In the genomic region with DNA sequence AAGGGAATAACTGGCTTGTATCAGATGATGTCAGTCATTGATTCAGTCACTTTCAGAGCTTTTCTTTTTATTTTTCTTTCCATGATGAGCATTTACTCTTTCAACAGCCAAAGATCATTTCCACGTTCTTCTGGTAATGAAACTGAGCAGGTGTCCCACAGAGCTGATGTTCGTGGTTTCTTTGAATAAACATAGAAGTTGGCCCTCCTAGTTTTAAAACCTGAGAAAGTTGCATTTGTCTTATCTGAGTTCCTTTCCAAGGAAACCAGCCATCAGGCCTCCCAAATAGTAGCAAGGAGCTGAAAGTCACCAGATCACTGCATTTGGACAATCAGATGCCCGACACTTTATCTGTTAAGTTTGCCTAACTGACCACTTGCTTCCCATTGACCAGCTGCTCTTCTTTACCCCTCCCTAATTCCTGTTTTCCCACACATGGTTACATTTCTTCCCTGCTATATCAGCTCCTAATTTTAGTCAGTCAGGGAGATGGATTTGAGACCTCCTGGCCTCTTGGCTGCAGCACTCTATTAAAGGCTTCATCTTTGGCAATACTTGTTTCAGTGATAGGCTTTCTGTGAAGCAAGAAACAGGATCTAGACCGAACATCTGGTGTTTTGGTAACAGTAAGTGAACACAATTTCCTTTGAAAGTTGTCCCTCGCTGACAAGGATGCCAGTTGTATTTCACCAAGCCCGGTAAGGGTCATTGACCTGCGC, we compare ENCODE assay signal across 28 cellular contexts.
DNase-seq lines count a peak whose midpoint lies in the region; ATAC-seq and TF ChIP-seq lines count a peak whose summit lies in the region.
"Had no signal": no experiment of that assay in that cellular context is flagged by ENCODE, and none has a peak within 500 bp of the region (broad histone marks: within the 10 kb centered on the region; RNA-seq: fewer than 3 reads in every experiment).

No MANE protein-coding gene starts in this region.

- peaks cover 45% of the 10 kb centered on the region for H3K9me3 ChIP-seq in DOHH2 (ENCODE audit: control insufficient read depth, insufficient read depth, low read length)
- H3K9me3 ChIP-seq in OCI-LY7 (ENCODE audit: low read length), result peaks cover 76% of the 10 kb centered on the region
- H3K9me3 ChIP-seq: ovary had no signal

- POLR2A ChIA-PET in OCI-LY7 (lab: Charles Lee), result interaction anchor here (1.5 to 2.7 kb wide), 2 partner anchors 9 to 10 kb away, joined by 6 to 12 read pairs; no protein-coding TSS in a partner anchor

- no peaks in the 10 kb centered on the region for H3K79me2 ChIP-seq in DOHH2 (ENCODE audit: control insufficient read depth, low read length)
- H3K79me2 ChIP-seq in OCI-LY7 (ENCODE audit: insufficient read depth, low read depth, low read length), result no peaks in the 10 kb centered on the region

- peak overlapping the region; percentile 87 for H3K27ac ChIP-seq in DOHH2 (ENCODE audit: low read depth, low read length)
- peak overlapping the region; percentile 97 for H3K27ac ChIP-seq in OCI-LY7 (ENCODE audit: low read depth, low read length, poor library complexity, severe bottlenecking)
- H3K27ac ChIP-seq in epithelial cell of prostate, result peak overlapping the region; percentile 76
- H3K27ac ChIP-seq: brain microvascular endothelial cell, GM23248, ovary, skin epidermis, upper lobe of left lung had no signal

- BruUV-seq in OCI-LY7 (replicated peaks; lab: Mats Ljungman, UMichigan), result no TSS peak

- intact Hi-C loops in OCI-LY7 (cut with micrococcal nuclease; ENCODE audit: unreplicated experiment), result loop anchor here (2.0 to 10.0 kb wide), 3 partner anchors 840 to 1230 kb away; a partner anchor contains a TSS

- H3K27me3 ChIP-seq in DOHH2 (ENCODE audit: control insufficient read depth, low read length), result no peaks in the 10 kb centered on the region
- H3K27me3 ChIP-seq: brain microvascular endothelial cell, ovary, upper lobe of left lung had no signal

- CTCF ChIA-PET in OCI-LY7 (lab: Charles Lee; ENCODE audit: unreplicated experiment), result no interaction called here

- H3K36me3 ChIP-seq in DOHH2 (ENCODE audit: control insufficient read depth, low read length) (peaks cover 30% of the 10 kb centered on the region), OCI-LY7 (ENCODE audit: insufficient read depth, low read length) (peaks cover 42% of the 10 kb centered on the region)
- H3K36me3 ChIP-seq: brain microvascular endothelial cell, ovary, upper lobe of left lung had no signal

- H3K4me3 ChIP-seq in DOHH2 (ENCODE audit: low read length) (peak overlapping the region; percentile 7), OCI-LY7 (ENCODE audit: low read depth, low read length, poor library complexity, severe bottlenecking) (peak overlapping the region; percentile 41)
- H3K4me3 ChIP-seq: GM23248, ovary, skin epidermis, upper lobe of left lung had no signal

- H3F3A ChIP-seq in DOHH2 (ENCODE audit: control insufficient read depth, insufficient read depth), result peaks cover 16% of the 10 kb centered on the region

- no peaks in the 10 kb centered on the region for H4K20me1 ChIP-seq in DOHH2 (ENCODE audit: control insufficient read depth, insufficient read depth, low read depth, low read length)
- no peaks in the 10 kb centered on the region for H4K20me1 ChIP-seq in OCI-LY7 (ENCODE audit: insufficient read depth, low read length)

- peak; percentile 71 for DNase-seq in OCI-LY7 (ENCODE audit: low spot score)
- no peak for DNase-seq in epithelial cell of prostate (ENCODE audit: low read depth, low spot score)
- no peak for DNase-seq in GM03348 (ENCODE audit: low spot score)
- no peak for DNase-seq in putamen (ENCODE audit: low spot score)
- DNase-seq in pons (ENCODE audit: low spot score), result no peak
- DNase-seq in midbrain (lab: John Stamatoyannopoulos, UW), result no peak
- DNase-seq: ACHN; activated CD4-positive, alpha-beta memory T cell treated with anti-CD3 and anti-CD28 coated beads, Interleukin-2, amount 10 ng/mL, durations not matched to agents 7 days and 5 days; activated CD8-positive, alpha-beta memory T cell treated with anti-CD3 and anti-CD28 coated beads, Interleukin-2, amount 50 U/mL, for 4 hours; activated naive CD4-positive, alpha-beta T cell treated with anti-CD3 and anti-CD28 coated beads, Interleukin-2, amount 10 ng/mL, durations not matched to agents 7 days and 5 days; brain microvascular endothelial cell; CD8-positive, alpha-beta memory T cell; DMS 273 treated with DMSO at 0.1 percent for 48 hours; GM23248; hippocampal formation; KG1; left cardiac atrium; NCI-H146; NCI-H226; ovary; retina; SHP77; stimulated activated naive B cell treated with anti-CD40 and anti-IgM and Interleukin-4, amounts not matched to agents 10 μg/mL and 1 μg/mL and 100 μg/mL, for 72 hours; substantia nigra; upper lobe of left lung had no signal

- ATAC-seq in HG03280 (IDR thresholded peaks at IDR 0.05; ENCODE audit: unreplicated experiment), result peak; percentile 26
- ATAC-seq: left cardiac atrium had no signal

- TF ChIP-seq CTCF in DOHH2 (IDR thresholded peaks at IDR 0.05; ENCODE audit: low read depth, low read length, poor library complexity, severe bottlenecking) (no peak), OCI-LY7 (conservative IDR thresholded peaks at IDR 0.05; ENCODE audit: low read length) (no peak)

- H3K4me2 ChIP-seq in DOHH2 (ENCODE audit: low read length) (peak overlapping the region; percentile 64; the same call in 1 of the 2 replicates), OCI-LY7 (ENCODE audit: low read length) (peak overlapping the region; percentile 59; the same call in 1 of the 2 replicates)

- H2AFZ ChIP-seq in OCI-LY7 (ENCODE audit: low read length), result no peak overlapping the region; the same call in 1 of the 2 replicates
- H2AFZ ChIP-seq: GM23248 had no signal

- H3K9me2 ChIP-seq in DOHH2 (replicated peaks; ENCODE audit: control insufficient read depth, low read length) (no peaks in the 10 kb centered on the region), OCI-LY7 (ENCODE audit: insufficient read depth, low read length) (no peaks in the 10 kb centered on the region)

- H3K4me1 ChIP-seq in DOHH2 (ENCODE audit: control insufficient read depth, low read length), result peaks cover 42% of the 10 kb centered on the region
- H3K4me1 ChIP-seq in OCI-LY7 (ENCODE audit: insufficient read depth, low read length, poor library complexity, severe bottlenecking), result peaks cover 42% of the 10 kb centered on the region
- H3K4me1 ChIP-seq: upper lobe of left lung had no signal
